15 cellular contexts compared by ENCODE assay signal in the genomic region with DNA sequence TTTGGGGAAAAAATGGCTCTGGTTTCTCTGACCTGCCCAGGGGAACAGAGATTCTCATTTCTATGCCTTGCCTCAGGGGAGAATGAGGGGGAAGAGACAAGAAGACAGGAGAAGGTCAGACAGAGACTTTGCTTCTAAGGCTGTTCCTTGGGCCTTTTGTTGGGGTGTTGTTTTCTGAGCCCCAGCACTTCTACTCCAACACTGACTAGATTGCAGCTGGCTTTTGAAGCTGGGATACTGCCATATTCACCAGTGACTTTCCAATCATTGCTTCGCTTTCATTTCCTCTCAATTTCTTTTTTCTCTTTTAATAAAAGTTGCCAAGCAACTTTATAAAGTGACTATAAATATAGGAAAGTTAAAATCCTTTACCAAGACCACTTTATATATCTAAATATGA.
"Had no signal": no experiment of that assay in that cellular context is flagged by ENCODE, and none has a peak within 500 bp of the region (broad histone marks: within the 10 kb centered on the region; RNA-seq: fewer than 3 reads in every experiment).

No MANE protein-coding gene starts in this region.

- H3K27me3 Mint-ChIP-seq: stimulated activated memory B cell treated with anti-CD40 and anti-IgM and Interleukin-4, amounts not matched to agents 10 μg/mL and 1 μg/mL and 100 μg/mL, for 72 hours had no signal

- H3K36me3 Mint-ChIP-seq: naive thymus-derived CD4-positive, alpha-beta T cell; stimulated activated memory B cell treated with anti-CD40 and anti-IgM and Interleukin-4, amounts not matched to agents 10 μg/mL and 1 μg/mL and 100 μg/mL, for 72 hours had no signal

- H3K9me3 ChIP-seq: prostate gland, right lobe of liver, spleen, transverse colon had no signal

- DNase-seq: effector memory CD4-positive, alpha-beta T cell; foreskin keratinocyte; left colon; naive thymus-derived CD4-positive, alpha-beta T cell; right lobe of liver; spleen; stimulated activated CD4-positive, alpha-beta T cell treated with anti-CD3 and anti-CD28 coated beads, Interleukin-15, amount 100 ng/mL, for 24 hours; stimulated activated CD4-positive, alpha-beta T cell treated with anti-CD3 and anti-CD28 coated beads, Interleukin-1b, Interleukin-23, amount 100 ng/mL, for 48 hours; stimulated activated CD4-positive, alpha-beta T cell treated with anti-CD3 and anti-CD28 coated beads, Interleukin-4, amount 100 ng/mL, for 24 hours; transverse colon had no signal

- H3K27ac ChIP-seq: foreskin keratinocyte, hepatocyte, parathyroid adenoma, prostate gland, right lobe of liver, spleen, transverse colon had no signal

- H3K27ac Mint-ChIP-seq: naive thymus-derived CD4-positive, alpha-beta T cell; stimulated activated memory B cell treated with anti-CD40 and anti-IgM and Interleukin-4, amounts not matched to agents 10 μg/mL and 1 μg/mL and 100 μg/mL, for 72 hours; stimulated activated naive CD8-positive, alpha-beta T cell treated with anti-CD3 and anti-CD28 coated beads, Interleukin-15, Interleukin-2, amounts not matched to agents 100 ng/mL and 50 ng/mL, for 24 hours had no signal

- H3K4me3 ChIP-seq: hepatocyte, prostate gland, right lobe of liver, spleen, transverse colon had no signal

- H3K36me3 ChIP-seq: prostate gland, right lobe of liver, spleen, transverse colon had no signal

- H3K9me3 Mint-ChIP-seq: stimulated activated naive CD8-positive, alpha-beta T cell treated with anti-CD3 and anti-CD28 coated beads, Interleukin-15, Interleukin-2, amounts not matched to agents 100 ng/mL and 50 ng/mL, for 24 hours had no signal

- H3K4me1 Mint-ChIP-seq: stimulated activated memory B cell treated with anti-CD40 and anti-IgM and Interleukin-4, amounts not matched to agents 10 μg/mL and 1 μg/mL and 100 μg/mL, for 72 hours had no signal

- H3K4me1 ChIP-seq: foreskin keratinocyte, parathyroid adenoma, prostate gland, right lobe of liver, spleen had no signal

- H3K27me3 ChIP-seq: foreskin keratinocyte, hepatocyte, right lobe of liver, spleen, transverse colon had no signal

- H3K4me3 Mint-ChIP-seq: naive thymus-derived CD4-positive, alpha-beta T cell; stimulated activated memory B cell treated with anti-CD40 and anti-IgM and Interleukin-4, amounts not matched to agents 10 μg/mL and 1 μg/mL and 100 μg/mL, for 72 hours; stimulated activated naive CD8-positive, alpha-beta T cell treated with anti-CD3 and anti-CD28 coated beads, Interleukin-15, Interleukin-2, amounts not matched to agents 100 ng/mL and 50 ng/mL, for 24 hours had no signal
